ENCODE assay signal across 1 cellular context in genomic region chr1:234960722-234961467, GRCh38.
TF ChIP-seq lines count a peak whose summit lies in the region.

No MANE protein-coding gene starts in this region.

TF ChIP-seq in HepG2, 621 proteins besides CTCF, POLR2A, EP300 and RAD21 (continued from another document and continues in another):
- TF ChIP-seq ZNF503 (CRISPR knock-in tag; IDR thresholded peaks at IDR 0.05) (peak; percentile 69; the same call in 1 of the 2 replicates), NFATC3 (CRISPR knock-in tag; IDR thresholded peaks at IDR 0.05) (peak; percentile 90; the same call in 1 of the 2 replicates), ARID5B (CRISPR knock-in tag; IDR thresholded peaks at IDR 0.05) (peak; percentile 92), ERF (CRISPR knock-in tag; IDR thresholded peaks at IDR 0.05) (peak; percentile 83; the same call in 1 of the 2 replicates), ZNF543 (CRISPR knock-in tag; IDR thresholded peaks at IDR 0.05) (peak; percentile 83; the same call in 1 of the 2 replicates), LRRFIP1 (CRISPR knock-in tag; conservative IDR thresholded peaks at IDR 0.05) (no peak), HINFP (CRISPR knock-in tag; IDR thresholded peaks at IDR 0.05; ENCODE audit: low read depth) (peak; percentile 43; the same call in 1 of the 2 replicates), ZNF251 (CRISPR knock-in tag; IDR thresholded peaks at IDR 0.05) (no peak), ZNF784 (CRISPR knock-in tag; IDR thresholded peaks at IDR 0.05; ENCODE audit: borderline replicate concordance) (peak; percentile 60; the same call in 1 of the 2 replicates), SETDB1 (CRISPR knock-in tag; IDR thresholded peaks at IDR 0.05; ENCODE audit: borderline replicate concordance) (no peak), ZFY (CRISPR knock-in tag; IDR thresholded peaks at IDR 0.05) (peak; percentile 51), ZNF777 (CRISPR knock-in tag; IDR thresholded peaks at IDR 0.05) (no peak), FOXO4 (CRISPR knock-in tag; conservative IDR thresholded peaks at IDR 0.05) (no peak), ZFP36L1 (CRISPR knock-in tag; IDR thresholded peaks at IDR 0.05) (no peak; the same call in 1 of the 2 replicates), PRDM10 (CRISPR knock-in tag; IDR thresholded peaks at IDR 0.05; ENCODE audit: low read depth) (peak; percentile 50; the same call in 1 of the 2 replicates), ZNF709 (CRISPR knock-in tag; IDR thresholded peaks at IDR 0.05) (0 out of 2 replicates have a peak, but pooled peaks have one; percentile 54), SOX6 (IDR thresholded peaks at IDR 0.05) (no peak), SOX6 (CRISPR knock-in tag; IDR thresholded peaks at IDR 0.05) (peak; percentile 99), NRL (CRISPR knock-in tag; IDR thresholded peaks at IDR 0.05; ENCODE audit: borderline replicate concordance) (peak; percentile 85), KDM5B (CRISPR knock-in tag; IDR thresholded peaks at IDR 0.05; ENCODE audit: borderline replicate concordance) (peak; percentile 79), ZNF710 (CRISPR knock-in tag; IDR thresholded peaks at IDR 0.05; ENCODE audit: borderline replicate concordance) (peak; percentile 90; the same call in 1 of the 2 replicates), CREB3 (CRISPR knock-in tag; IDR thresholded peaks at IDR 0.05) (no peak), BRCA1 (CRISPR knock-in tag; IDR thresholded peaks at IDR 0.05) (no peak), ZNF614 (CRISPR knock-in tag; IDR thresholded peaks at IDR 0.05; ENCODE audit: borderline replicate concordance) (peak; percentile 76), TRAFD1 (CRISPR knock-in tag; IDR thresholded peaks at IDR 0.05; ENCODE audit: borderline replicate concordance) (no peak), ZNF747 (CRISPR knock-in tag; IDR thresholded peaks at IDR 0.05; ENCODE audit: borderline replicate concordance) (peak; percentile 42; the same call in 1 of the 2 replicates), AGO1 (IDR thresholded peaks at IDR 0.05; ENCODE audit: low read depth, low read length, poor library complexity, severe bottlenecking) (no peak), E2F1 (CRISPR knock-in tag; IDR thresholded peaks at IDR 0.05) (0 out of 2 replicates have a peak, but pooled peaks have one; percentile 27), KDM3A (CRISPR knock-in tag; IDR thresholded peaks at IDR 0.05; ENCODE audit: low read depth) (no peak)
